In the genomic region with DNA sequence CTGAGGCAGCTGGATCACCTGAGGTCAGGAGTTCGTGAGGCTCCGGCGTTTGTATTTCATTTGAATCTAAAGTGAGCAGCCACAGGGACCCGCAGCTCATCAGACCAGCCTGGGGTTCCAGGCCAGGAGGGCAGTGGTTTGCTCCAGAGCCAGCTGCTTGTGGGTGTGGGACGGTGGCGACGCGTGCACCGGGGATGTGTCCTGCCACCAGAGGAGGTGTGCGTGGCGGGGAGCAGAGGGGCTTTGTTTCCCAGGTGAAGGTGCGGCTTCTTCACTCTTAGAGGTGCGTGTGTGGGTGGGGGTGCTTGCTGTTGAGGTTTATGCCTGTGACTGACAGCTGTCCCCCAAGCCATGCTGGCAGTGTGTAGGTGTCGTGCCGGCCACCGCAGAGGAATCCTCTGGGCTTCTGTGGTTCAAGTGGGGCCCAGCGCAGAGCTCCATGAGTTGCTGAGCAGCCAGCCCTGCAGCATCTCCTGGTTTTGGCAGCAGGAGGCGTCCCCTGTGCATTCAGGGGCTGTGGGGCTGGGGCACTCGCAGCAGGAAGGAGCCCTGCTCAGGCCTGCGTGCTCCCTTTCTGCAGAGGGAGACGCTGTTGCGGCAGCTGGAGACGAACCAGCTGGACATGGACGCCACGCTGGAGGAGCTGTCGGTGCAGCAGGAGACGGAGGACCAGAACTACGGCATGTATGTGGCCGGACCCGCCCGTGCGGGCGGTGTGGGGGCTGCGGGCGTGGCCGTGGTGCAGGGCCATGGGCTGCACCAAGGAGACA, we compare ENCODE assay signal across 18 cellular contexts.
"Had no signal": no experiment of that assay in that cellular context is flagged by ENCODE, and none has a peak within 500 bp of the region (broad histone marks: within the 10 kb centered on the region; RNA-seq: fewer than 3 reads in every experiment).

No MANE protein-coding gene starts in this region.

- H3K4me1 Mint-ChIP-seq: activated CD4-positive, alpha-beta T cell treated with anti-CD3 and anti-CD28 coated beads, Interleukin-2, amount 10 ng/mL, durations not matched to agents 7 days and 5 days had no signal

- H3K27ac ChIP-seq: body of pancreas, hepatocyte, prostate gland, sigmoid colon, upper lobe of right lung had no signal

- H3K9me3 ChIP-seq: body of pancreas, prostate gland, sigmoid colon, upper lobe of right lung had no signal

- H3K27me3 ChIP-seq: body of pancreas, hepatocyte, sigmoid colon, upper lobe of right lung had no signal

- DNase-seq: activated CD4-positive, alpha-beta T cell treated with anti-CD3 and anti-CD28 coated beads, Interleukin-2, amount 10 ng/mL, durations not matched to agents 7 days and 5 days; activated CD4-positive, CD25-positive, alpha-beta regulatory T cell; activated CD8-positive, alpha-beta memory T cell treated with anti-CD3 and anti-CD28 coated beads for 24 hours; activated naive CD4-positive, alpha-beta T cell treated with anti-CD3 and anti-CD28 coated beads, Interleukin-2, amount 10 ng/mL, durations not matched to agents 7 days and 5 days; effector memory CD8-positive, alpha-beta T cell; natural killer cell; occipital lobe; sigmoid colon; stimulated activated CD4-positive, alpha-beta T cell treated with anti-CD3 and anti-CD28 coated beads, Interleukin-12 subunit alpha, Interleukin-12 subunit beta, amount 100 ng/mL, for 4 hours; stimulated activated CD4-positive, alpha-beta T cell treated with anti-CD3 and anti-CD28 coated beads, Interleukin-2, amount 100 ng/mL, for 48 hours; stimulated activated CD8-positive, alpha-beta memory T cell treated with anti-CD3 and anti-CD28 coated beads, Interleukin-4, amount 100 ng/mL, for 48 hours; upper lobe of right lung had no signal

- ATAC-seq: body of pancreas; effector memory CD8-positive, alpha-beta T cell; natural killer cell; upper lobe of right lung had no signal

- H3K9me3 Mint-ChIP-seq: activated CD4-positive, alpha-beta T cell treated with anti-CD3 and anti-CD28 coated beads, Interleukin-2, amount 10 ng/mL, durations not matched to agents 7 days and 5 days; activated naive CD4-positive, alpha-beta T cell treated with anti-CD3 and anti-CD28 coated beads, Interleukin-2, amount 10 ng/mL, durations not matched to agents 7 days and 5 days; activated T-helper 2 cell treated with anti-CD3 and anti-CD28 coated beads, Interferon-gamma antibody, Interleukin-2, Interleukin-4, amounts not matched to agents 10 μg/mL and 5 μg/mL and 100 μg/mL, durations not matched to agents 14 hours and 24 hours and 36 hours; dendritic cell treated with granulocyte-macrophage colony-stimulating factor and Interleukin-4, amounts not matched to agents 40 ng/mL and 50 ng/mL, for 4 days; effector memory CD8-positive, alpha-beta T cell; natural killer cell; stimulated activated naive CD8-positive, alpha-beta T cell treated with anti-CD3 and anti-CD28 coated beads, Interleukin-15, Interleukin-2, amounts not matched to agents 100 ng/mL and 50 ng/mL, for 24 hours had no signal

- H3K4me2 ChIP-seq: hepatocyte had no signal

- H3K79me2 ChIP-seq: hepatocyte had no signal

- H3K36me3 Mint-ChIP-seq: natural killer cell had no signal

- H3K4me1 ChIP-seq: prostate gland, sigmoid colon, upper lobe of right lung had no signal

- H3K4me3 ChIP-seq: body of pancreas, hepatocyte, prostate gland, sigmoid colon, upper lobe of right lung had no signal

- H3K4me3 Mint-ChIP-seq: activated CD4-positive, alpha-beta T cell treated with anti-CD3 and anti-CD28 coated beads, Interleukin-2, amount 10 ng/mL, durations not matched to agents 7 days and 5 days; activated naive CD4-positive, alpha-beta T cell treated with anti-CD3 and anti-CD28 coated beads, Interleukin-2, amount 10 ng/mL, durations not matched to agents 7 days and 5 days; dendritic cell treated with granulocyte-macrophage colony-stimulating factor and Interleukin-4, amounts not matched to agents 40 ng/mL and 50 ng/mL, for 4 days; effector memory CD8-positive, alpha-beta T cell; natural killer cell; stimulated activated naive CD8-positive, alpha-beta T cell treated with anti-CD3 and anti-CD28 coated beads, Interleukin-15, Interleukin-2, amounts not matched to agents 100 ng/mL and 50 ng/mL, for 24 hours had no signal

- H2AFZ ChIP-seq: hepatocyte had no signal

- H3K27ac Mint-ChIP-seq: activated CD4-positive, alpha-beta T cell treated with anti-CD3 and anti-CD28 coated beads, Interleukin-2, amount 10 ng/mL, durations not matched to agents 7 days and 5 days; activated naive CD4-positive, alpha-beta T cell treated with anti-CD3 and anti-CD28 coated beads, Interleukin-2, amount 10 ng/mL, durations not matched to agents 7 days and 5 days; activated T-helper 2 cell treated with anti-CD3 and anti-CD28 coated beads, Interferon-gamma antibody, Interleukin-2, Interleukin-4, amounts not matched to agents 10 μg/mL and 5 μg/mL and 100 μg/mL, durations not matched to agents 14 hours and 24 hours and 36 hours; dendritic cell treated with granulocyte-macrophage colony-stimulating factor and Interleukin-4, amounts not matched to agents 40 ng/mL and 50 ng/mL, for 4 days; effector memory CD8-positive, alpha-beta T cell; natural killer cell; stimulated activated naive CD8-positive, alpha-beta T cell treated with anti-CD3 and anti-CD28 coated beads, Interleukin-15, Interleukin-2, amounts not matched to agents 100 ng/mL and 50 ng/mL, for 24 hours had no signal

- H3K27me3 Mint-ChIP-seq: activated CD4-positive, alpha-beta T cell treated with anti-CD3 and anti-CD28 coated beads, Interleukin-2, amount 10 ng/mL, durations not matched to agents 7 days and 5 days; activated naive CD4-positive, alpha-beta T cell treated with anti-CD3 and anti-CD28 coated beads, Interleukin-2, amount 10 ng/mL, durations not matched to agents 7 days and 5 days; dendritic cell treated with granulocyte-macrophage colony-stimulating factor and Interleukin-4, amounts not matched to agents 40 ng/mL and 50 ng/mL, for 4 days; effector memory CD8-positive, alpha-beta T cell; stimulated activated naive CD8-positive, alpha-beta T cell treated with anti-CD3 and anti-CD28 coated beads, Interleukin-15, Interleukin-2, amounts not matched to agents 100 ng/mL and 50 ng/mL, for 24 hours had no signal
